ENCODE assay signal across 12 cellular contexts in genomic region chrX:69109706-69110635, GRCh38. TPM values are rescaled to one million over a fixed set of nuclear protein-coding genes. Genes with fewer than 3 reads are reported as not detected.
A peak's percentile ranks its signal among the peaks of the same experiment; 100 is the strongest.
DNase-seq lines count a peak whose midpoint lies in the region; ATAC-seq and TF ChIP-seq lines count a peak whose summit lies in the region.
"Had no signal": no experiment of that assay in that cellular context is flagged by ENCODE, and none has a peak within 500 bp of the region (broad histone marks: within the 10 kb centered on the region; RNA-seq: fewer than 3 reads in every experiment).

No MANE protein-coding gene starts in this region.

- peak; percentile 13 for ATAC-seq in mucosa of descending colon
- ATAC-seq in stimulated activated naive B cell treated with anti-CD40 and anti-IgM and Interleukin-4, amounts not matched to agents 10 μg/mL and 1 μg/mL and 100 μg/mL, for 72 hours (replicated peaks), result no peak

- peaks cover 14% of the 10 kb centered on the region for H3K4me1 Mint-ChIP-seq in MCF 10A (ENCODE audit: insufficient read depth, unreplicated experiment)
- H3K4me1 Mint-ChIP-seq in activated CD4-positive, alpha-beta memory T cell treated with anti-CD3 and anti-CD28 coated beads for 36 hours (ENCODE audit: low read depth), result no peaks in the 10 kb centered on the region
- no peaks in the 10 kb centered on the region for H3K4me1 Mint-ChIP-seq in stimulated activated naive B cell treated with anti-CD40 and anti-IgM and Interleukin-4, amounts not matched to agents 10 μg/mL and 1 μg/mL and 100 μg/mL, for 72 hours

- no peaks in the 10 kb centered on the region for H3K9me3 ChIP-seq in BE2C
- no peaks in the 10 kb centered on the region for H3K9me3 ChIP-seq in mucosa of descending colon

- H3K4me3 ChIP-seq in BE2C (ENCODE audit: low read depth, low read length) (no peak overlapping the region), LNCaP clone FGC (ENCODE audit: low read depth, low read length) (no peak overlapping the region), mucosa of descending colon (no peak overlapping the region)
- H3K4me3 ChIP-seq: skin epidermis had no signal

- H3K4me1 ChIP-seq in BE2C, result peaks cover 12% of the 10 kb centered on the region
- H3K4me1 ChIP-seq in mucosa of descending colon (ENCODE audit: low read depth), result no peaks in the 10 kb centered on the region

- no peaks in the 10 kb centered on the region for H3K9me3 Mint-ChIP-seq in MCF 10A (ENCODE audit: unreplicated experiment)
- H3K9me3 Mint-ChIP-seq in activated CD4-positive, alpha-beta memory T cell treated with anti-CD3 and anti-CD28 coated beads for 36 hours, result no peaks in the 10 kb centered on the region
- no peaks in the 10 kb centered on the region for H3K9me3 Mint-ChIP-seq in stimulated activated naive B cell treated with anti-CD40 and anti-IgM and Interleukin-4, amounts not matched to agents 10 μg/mL and 1 μg/mL and 100 μg/mL, for 72 hours

- H3K27me3 ChIP-seq in BE2C, result no peaks in the 10 kb centered on the region

- intact Hi-C loops in MCF 10A (cut with micrococcal nuclease), result no loop called here
- intact Hi-C loops in mucosa of descending colon (cut with DNase I, micrococcal nuclease), result no loop called here
- intact Hi-C loops in activated CD4-positive, alpha-beta memory T cell treated with anti-CD3 and anti-CD28 coated beads for 36 hours (cut with micrococcal nuclease), result no loop called here

- TF ChIP-seq CTCF in BE2C (IDR thresholded peaks at IDR 0.05; ENCODE audit: low read depth, low read length), result no peak
- TF ChIP-seq CTCF in LNCaP clone FGC (IDR thresholded peaks at IDR 0.05; ENCODE audit: control insufficient read depth, extremely low read depth, insufficient read depth), result no peak
- TF ChIP-seq CTCF in MCF 10A (IDR thresholded peaks at IDR 0.05; ENCODE audit: unreplicated experiment), result no peak
- no peak for TF ChIP-seq CTCF in mucosa of descending colon (IDR thresholded peaks at IDR 0.05)

- DNase-seq in BE2C (peak; percentile 28), LNCaP clone FGC (ENCODE audit: low read depth) (peak; percentile 80), MCF 10A (ENCODE audit: unreplicated experiment) (peak; percentile 88), mucosa of descending colon (no peak), DMS79 treated with DMSO at 0.1 percent for 48 hours (lab: John Stamatoyannopoulos, UW) (no peak), GM19240 (ENCODE audit: insufficient read length, low spot score) (no peak)
- DNase-seq in activated CD4-positive, alpha-beta memory T cell treated with anti-CD3 and anti-CD28 coated beads for 36 hours, result no peak
- no peak for DNase-seq in stimulated activated naive B cell treated with anti-CD40 and anti-IgM and Interleukin-4, amounts not matched to agents 10 μg/mL and 1 μg/mL and 100 μg/mL, for 72 hours
- DNase-seq: activated CD4-positive, CD25-positive, alpha-beta regulatory T cell; AML-193; NCI-H1694 treated with DMSO at 0.1 percent for 48 hours had no signal

- H3K27me3 Mint-ChIP-seq in MCF 10A (ENCODE audit: insufficient read depth, unreplicated experiment), result peaks cover 55% of the 10 kb centered on the region
- no peaks in the 10 kb centered on the region for H3K27me3 Mint-ChIP-seq in activated CD4-positive, alpha-beta memory T cell treated with anti-CD3 and anti-CD28 coated beads for 36 hours
- H3K27me3 Mint-ChIP-seq in stimulated activated naive B cell treated with anti-CD40 and anti-IgM and Interleukin-4, amounts not matched to agents 10 μg/mL and 1 μg/mL and 100 μg/mL, for 72 hours, result peaks cover 12 to 13% of the 10 kb centered on the region in 2 donors

- no TSS peak for BruUV-seq in MCF 10A (replicated peaks; lab: Mats Ljungman, UMichigan)

- no peak overlapping the region for H3K27ac Mint-ChIP-seq in MCF 10A (ENCODE audit: low read depth, unreplicated experiment)
- no peak overlapping the region for H3K27ac Mint-ChIP-seq in activated CD4-positive, alpha-beta memory T cell treated with anti-CD3 and anti-CD28 coated beads for 36 hours
- no peak overlapping the region for H3K27ac Mint-ChIP-seq in stimulated activated naive B cell treated with anti-CD40 and anti-IgM and Interleukin-4, amounts not matched to agents 10 μg/mL and 1 μg/mL and 100 μg/mL, for 72 hours

- no peaks in the 10 kb centered on the region for H3K36me3 Mint-ChIP-seq in MCF 10A (ENCODE audit: insufficient read depth, unreplicated experiment)
- no peaks in the 10 kb centered on the region for H3K36me3 Mint-ChIP-seq in activated CD4-positive, alpha-beta memory T cell treated with anti-CD3 and anti-CD28 coated beads for 36 hours
- no peaks in the 10 kb centered on the region for H3K36me3 Mint-ChIP-seq in stimulated activated naive B cell treated with anti-CD40 and anti-IgM and Interleukin-4, amounts not matched to agents 10 μg/mL and 1 μg/mL and 100 μg/mL, for 72 hours

- CTCF ChIA-PET in MCF 10A (lab: Yijun Ruan, JAX), result interaction anchor here (0.6 to 0.7 kb wide), 2 partner anchors 10 to 14 kb away, joined by 3 read pairs; no protein-coding TSS in a partner anchor
- CTCF ChIA-PET in activated CD4-positive, alpha-beta memory T cell treated with anti-CD3 and anti-CD28 coated beads for 36 hours (lab: Charles Lee), result no interaction called here

- no peak overlapping the region for H3K4me3 Mint-ChIP-seq in MCF 10A (ENCODE audit: unreplicated experiment)
- no peak overlapping the region for H3K4me3 Mint-ChIP-seq in activated CD4-positive, alpha-beta memory T cell treated with anti-CD3 and anti-CD28 coated beads for 36 hours
- no peak overlapping the region for H3K4me3 Mint-ChIP-seq in stimulated activated naive B cell treated with anti-CD40 and anti-IgM and Interleukin-4, amounts not matched to agents 10 μg/mL and 1 μg/mL and 100 μg/mL, for 72 hours

- POLR2A ChIA-PET in MCF 10A (lab: Yijun Ruan, JAX), result interaction anchor here (0.6 to 2.1 kb wide), 4 partner anchors 16 to 280 kb away, joined by 3 to 11 read pairs (median 3); partner anchors contain the start of genes EFNB1 and PJA1
- POLR2A ChIA-PET in activated CD4-positive, alpha-beta memory T cell treated with anti-CD3 and anti-CD28 coated beads for 36 hours (lab: Charles Lee), result no interaction called here

- H3K36me3 ChIP-seq in BE2C (no peaks in the 10 kb centered on the region), mucosa of descending colon (ENCODE audit: low read depth) (no peaks in the 10 kb centered on the region)

RNA-seq across cellular contexts. Expression of gene PJA1, which starts 55.3 kb away (rescaled TPM):
- 74.6 TPM for polyA plus RNA-seq in BE2C (2012; ENCODE audit: insufficient read depth, insufficient read length, low read depth)
- 12.6 and 14.1 TPM in 2 replicates for total RNA-seq in MCF 10A (2022)
- 10 to 100 TPM in 1 of 3 donors, 1 to 10 TPM in 2; 4.4 to 18.8 (median 5.2) TPM for total RNA-seq in mucosa of descending colon
- total RNA-seq in activated CD4-positive, alpha-beta memory T cell treated with anti-CD3 and anti-CD28 coated beads for 36 hours, result 10 to 100 TPM; 20.7 to 22.1 TPM

Comparison
In these comparisons a context has a peak if more than half of its experiments do, and no peak if none do; other contexts are left out.
1. DNase-seq: peak in BE2C (single experiment), LNCaP clone FGC (single experiment) and MCF 10A (single experiment); none in mucosa of descending colon (0 of 3), activated CD4-positive, alpha-beta memory T cell treated with anti-CD3 and anti-CD28 coated beads for 36 hours (single experiment), stimulated activated naive B cell treated with anti-CD40 and anti-IgM and Interleukin-4, amounts not matched to agents 10 μg/mL and 1 μg/mL and 100 μg/mL, for 72 hours (single experiment), DMS79 treated with DMSO at 0.1 percent for 48 hours (single experiment) and GM19240 (single experiment).